29 cellular contexts compared by ENCODE assay signal in the genomic region with DNA sequence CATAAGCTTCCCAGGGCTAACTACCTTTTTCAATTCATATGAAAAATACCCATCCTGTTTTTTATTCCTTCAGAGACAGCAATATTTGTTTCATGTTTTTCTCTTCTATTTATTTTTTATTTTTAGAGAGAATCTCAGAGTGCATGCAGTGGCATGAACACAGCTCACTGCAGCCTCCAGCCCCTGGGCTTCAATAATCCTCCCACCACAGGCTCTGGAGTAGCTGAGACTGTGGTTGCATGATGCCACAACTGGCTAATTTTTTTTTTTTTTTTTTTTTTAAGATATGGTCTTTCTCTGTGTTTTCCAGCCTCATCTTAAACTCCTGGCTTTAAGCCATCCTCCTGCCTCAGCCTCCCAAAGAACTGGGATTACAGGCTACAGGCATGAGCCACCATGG.
"Had no signal": no experiment of that assay in that cellular context is flagged by ENCODE, and none has a peak within 500 bp of the region (broad histone marks: within the 10 kb centered on the region; RNA-seq: fewer than 3 reads in every experiment).

No MANE protein-coding gene starts in this region.

- H3K9me3 ChIP-seq: ascending aorta had no signal

- H3K27me3 ChIP-seq: ascending aorta, cardiac muscle cell had no signal

- H3K27ac ChIP-seq: ascending aorta, cardiac muscle cell, VCaP had no signal

- ATAC-seq: activated CD8-positive, alpha-beta memory T cell treated with anti-CD3 and anti-CD28 coated beads, Interleukin-2, amount 10 ng/mL, durations not matched to agents 7 days and 5 days; activated CD8-positive, alpha-beta T cell treated with anti-CD3 and anti-CD28 coated beads for 36 hours; activated naive CD8-positive, alpha-beta T cell treated with anti-CD3 and anti-CD28 coated beads, Interleukin-2, amount 50 U/mL, for 24 hours had no signal

- DNase-seq: activated B cell treated with CpG ODN at 0.5 μM for 24 hours; activated CD4-positive, alpha-beta memory T cell treated with anti-CD3 and anti-CD28 coated beads for 36 hours; activated CD4-positive, alpha-beta T cell treated with anti-CD3 and anti-CD28 coated beads for 4 hours; activated CD4-positive, alpha-beta T cell treated with anti-CD3 and anti-CD28 coated beads, Interleukin-2, amount 10 ng/mL, durations not matched to agents 24 days and 14 days; activated CD4-positive, alpha-beta T cell treated with anti-CD3 and anti-CD28 coated beads, Interleukin-2, amount 50 U/mL, for 1 hour; activated CD4-positive, alpha-beta T cell treated with anti-CD3 and anti-CD28 coated beads, Interleukin-2, amount 50 U/mL, for 4 hours; activated CD4-positive, CD25-positive, alpha-beta regulatory T cell treated with anti-CD3 and anti-CD28 coated beads, Interleukin-2, amount 50 U/mL, for 72 hours; activated CD8-positive, alpha-beta memory T cell treated with anti-CD3 and anti-CD28 coated beads for 24 hours; activated CD8-positive, alpha-beta memory T cell treated with anti-CD3 and anti-CD28 coated beads, Interleukin-2, amount 10 ng/mL, durations not matched to agents 7 days and 5 days; activated CD8-positive, alpha-beta memory T cell treated with anti-CD3 and anti-CD28 coated beads, Interleukin-2, amount 50 U/mL, for 48 hours; activated CD8-positive, alpha-beta T cell treated with anti-CD3 and anti-CD28 coated beads for 36 hours; activated effector memory CD4-positive, alpha-beta T cell treated with Interleukin-2 at 50 U/mL for 16 hours; activated gamma-delta T cell; activated naive CD4-positive, alpha-beta T cell treated with anti-CD3 and anti-CD28 coated beads, Interleukin-2, amount 10 ng/mL, durations not matched to agents 7 days and 5 days; activated naive CD4-positive, alpha-beta T cell treated with Interleukin-2 at 50 U/mL for 16 hours; activated naive CD8-positive, alpha-beta T cell treated with anti-CD3 and anti-CD28 coated beads, Interleukin-2, amount 10 ng/mL, durations not matched to agents 7 days and 5 days; activated naive CD8-positive, alpha-beta T cell treated with anti-CD3 and anti-CD28 coated beads, Interleukin-2, amount 50 U/mL, for 24 hours; activated T-cell treated with anti-CD3 and anti-CD28 coated beads, Interleukin-2, amount 50 U/mL, for 24 hours; activated T-cell treated with anti-CD3 and anti-CD28 coated beads, Interleukin-2, amount 50 U/mL, for 48 hours; amygdala; anterior cingulate cortex; caudate nucleus; cerebellar nuclear complex; T-helper 1 cell; T-helper 2 cell; T-helper 9 cell had no signal

- H3K36me3 ChIP-seq: ascending aorta, cardiac muscle cell had no signal

- H3K4me3 ChIP-seq: ascending aorta, cardiac muscle cell had no signal
